In the genomic region with DNA sequence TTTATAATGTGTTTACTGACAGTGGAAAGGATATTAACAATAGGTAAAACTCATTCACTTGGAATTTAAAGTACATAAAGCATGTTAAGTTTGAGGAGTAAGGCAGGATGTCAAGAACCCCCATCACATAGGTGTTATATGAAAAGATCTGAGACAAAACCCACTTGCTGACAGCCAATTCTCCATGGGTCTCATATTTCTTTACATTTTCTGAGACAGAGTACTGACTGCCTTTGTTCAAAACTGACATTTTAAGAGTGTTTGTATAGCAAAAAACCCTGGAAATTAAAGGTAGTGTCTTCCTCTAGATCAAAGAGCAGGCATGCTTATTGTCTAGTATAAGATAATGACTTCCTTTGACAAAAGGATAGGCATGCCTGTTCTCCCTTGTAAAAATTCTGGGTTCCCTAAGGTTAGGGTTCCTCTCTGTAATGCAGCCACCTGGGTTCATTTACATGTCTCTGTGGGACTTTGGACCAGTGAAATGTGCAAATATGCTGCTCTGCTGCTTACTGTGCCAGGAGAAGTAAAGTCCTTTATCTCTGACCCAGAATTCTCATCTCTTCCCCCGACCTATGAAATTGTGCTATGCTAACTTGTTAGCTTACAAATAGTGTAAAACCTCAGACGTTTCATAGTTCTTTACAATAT, we compare ENCODE assay signal across 19 cellular contexts.
"Had no signal": no experiment of that assay in that cellular context is flagged by ENCODE, and none has a peak within 500 bp of the region (broad histone marks: within the 10 kb centered on the region; RNA-seq: fewer than 3 reads in every experiment).

No MANE protein-coding gene starts in this region.

- H3K4me1 ChIP-seq: adrenal gland, prostate gland, spleen, stomach, testis, upper lobe of left lung had no signal

- DNase-seq: activated CD4-positive, alpha-beta memory T cell treated with anti-CD3 and anti-CD28 coated beads for 36 hours; activated CD4-positive, alpha-beta T cell treated with anti-CD3 and anti-CD28 coated beads for 1 hour; activated CD8-positive, alpha-beta memory T cell treated with anti-CD3 and anti-CD28 coated beads, Interleukin-2, amount 10 ng/mL, durations not matched to agents 7 days and 5 days; activated effector memory CD4-positive, alpha-beta T cell treated with anti-CD3 and anti-CD28 coated beads, Interleukin-2, amount 50 U/mL, for 16 hours; activated T-cell treated with anti-CD3 and anti-CD28 coated beads, Interleukin-2, amount 50 U/mL, for 1 hour; adrenal gland; dorsolateral prefrontal cortex; erythroblast; hippocampal formation; kidney glomerular epithelial cell; nephron progenitor cell; spleen; stomach; testis; upper lobe of left lung had no signal

- H3K36me3 Mint-ChIP-seq: activated CD4-positive, alpha-beta memory T cell treated with anti-CD3 and anti-CD28 coated beads for 36 hours; activated CD8-positive, alpha-beta memory T cell treated with anti-CD3 and anti-CD28 coated beads, Interleukin-2, amount 10 ng/mL, durations not matched to agents 7 days and 5 days; activated naive CD4-positive, alpha-beta T cell treated with anti-CD3 and anti-CD28 coated beads, Interleukin-2, amount 50 U/mL, for 24 hours had no signal

- H3K27ac Mint-ChIP-seq: activated CD4-positive, alpha-beta memory T cell treated with anti-CD3 and anti-CD28 coated beads for 36 hours; activated CD8-positive, alpha-beta memory T cell treated with anti-CD3 and anti-CD28 coated beads, Interleukin-2, amount 10 ng/mL, durations not matched to agents 7 days and 5 days; activated naive CD4-positive, alpha-beta T cell treated with anti-CD3 and anti-CD28 coated beads, Interleukin-2, amount 50 U/mL, for 24 hours had no signal

- ATAC-seq: activated CD8-positive, alpha-beta memory T cell treated with anti-CD3 and anti-CD28 coated beads, Interleukin-2, amount 10 ng/mL, durations not matched to agents 7 days and 5 days; sciatic nerve had no signal

- H3K36me3 ChIP-seq: adrenal gland, cardiac muscle cell, prostate gland, spleen, stomach, upper lobe of left lung had no signal

- H3K9me3 ChIP-seq: adrenal gland, prostate gland, spleen, stomach, testis, upper lobe of left lung had no signal

- H3K9me3 Mint-ChIP-seq: activated CD4-positive, alpha-beta memory T cell treated with anti-CD3 and anti-CD28 coated beads for 36 hours had no signal

- H3K27ac ChIP-seq: adrenal gland, cardiac muscle cell, dorsolateral prefrontal cortex, prostate gland, spleen, stomach, testis, upper lobe of left lung had no signal

- H3K4me3 ChIP-seq: adrenal gland, cardiac muscle cell, dorsolateral prefrontal cortex, prostate gland, spleen, stomach, testis, upper lobe of left lung had no signal

- H3K27me3 Mint-ChIP-seq: activated CD4-positive, alpha-beta memory T cell treated with anti-CD3 and anti-CD28 coated beads for 36 hours; activated CD8-positive, alpha-beta memory T cell treated with anti-CD3 and anti-CD28 coated beads, Interleukin-2, amount 10 ng/mL, durations not matched to agents 7 days and 5 days; activated naive CD4-positive, alpha-beta T cell treated with anti-CD3 and anti-CD28 coated beads, Interleukin-2, amount 50 U/mL, for 24 hours had no signal

- H3K4me3 Mint-ChIP-seq: activated CD4-positive, alpha-beta memory T cell treated with anti-CD3 and anti-CD28 coated beads for 36 hours; activated CD8-positive, alpha-beta memory T cell treated with anti-CD3 and anti-CD28 coated beads, Interleukin-2, amount 10 ng/mL, durations not matched to agents 7 days and 5 days; activated naive CD4-positive, alpha-beta T cell treated with anti-CD3 and anti-CD28 coated beads, Interleukin-2, amount 50 U/mL, for 24 hours; nephron progenitor cell had no signal

- H3K27me3 ChIP-seq: adrenal gland, cardiac muscle cell, spleen, stomach, testis, upper lobe of left lung had no signal

- H3K4me1 Mint-ChIP-seq: activated CD8-positive, alpha-beta memory T cell treated with anti-CD3 and anti-CD28 coated beads, Interleukin-2, amount 10 ng/mL, durations not matched to agents 7 days and 5 days; activated naive CD4-positive, alpha-beta T cell treated with anti-CD3 and anti-CD28 coated beads, Interleukin-2, amount 50 U/mL, for 24 hours had no signal
